17 cellular contexts compared by ENCODE assay signal in genomic region chr13:67120872-67121531, GRCh38.
DNase-seq lines count a peak whose midpoint lies in the region; ATAC-seq and TF ChIP-seq lines count a peak whose summit lies in the region.
"Had no signal": no experiment of that assay in that cellular context is flagged by ENCODE, and none has a peak within 500 bp of the region (broad histone marks: within the 10 kb centered on the region; RNA-seq: fewer than 3 reads in every experiment).

No MANE protein-coding gene starts in this region.

- no peak overlapping the region for H3K4me3 Mint-ChIP-seq in T-helper 2 cell treated with Interferon-gamma antibody and Interleukin-4, amounts not matched to agents 5 μg/mL and 100 μg/mL, for 36 hours
- H3K4me3 Mint-ChIP-seq: activated CD4-positive, alpha-beta T cell treated with anti-CD3 and anti-CD28 coated beads, Interleukin-2, amount 10 ng/mL, durations not matched to agents 7 days and 5 days; activated naive CD8-positive, alpha-beta T cell treated with anti-CD3 and anti-CD28 coated beads, Interleukin-2, amount 10 ng/mL, durations not matched to agents 7 days and 5 days; activated T-cell treated with anti-CD3 and anti-CD28 coated beads, Interleukin-2, amount 50 U/mL, for 72 hours; B cell; central memory CD8-positive, alpha-beta T cell; natural killer cell treated with Interleukin-12 subunit alpha and Interleukin-12 subunit beta and Interleukin-15 and Interleukin-18, amount 100 ng/mL, for 72 hours had no signal

- TF ChIP-seq POLR2A in right lobe of liver (IDR thresholded peaks at IDR 0.05), result no peak

- no peak overlapping the region for H3K4me2 ChIP-seq in hepatocyte

- CTCF ChIA-PET in BJ (lab: Yijun Ruan, JAX), result no interaction called here

- H3K4me1 ChIP-seq in right lobe of liver (peaks cover 0 to 6% (median 0%) of the 10 kb centered on the region in 4 donors), hepatocyte (ENCODE audit: insufficient read depth) (no peaks in the 10 kb centered on the region)
- H3K4me1 ChIP-seq: upper lobe of left lung had no signal

- ATAC-seq in right lobe of liver, result peak; percentile 55 to 81 (median 70)
- no peak for ATAC-seq in GM21528 (IDR thresholded peaks at IDR 0.05; ENCODE audit: low FRiP score, unreplicated experiment)
- ATAC-seq: activated T-cell treated with anti-CD3 and anti-CD28 coated beads, Interleukin-2, amount 50 U/mL, for 72 hours; natural killer cell treated with Interleukin-12 subunit alpha and Interleukin-12 subunit beta and Interleukin-15 and Interleukin-18, amount 100 ng/mL, for 72 hours; right cardiac atrium had no signal

- no peaks in the 10 kb centered on the region for H3K9me3 Mint-ChIP-seq in T-helper 2 cell treated with Interferon-gamma antibody and Interleukin-4, amounts not matched to agents 5 μg/mL and 100 μg/mL, for 36 hours
- H3K9me3 Mint-ChIP-seq: activated CD4-positive, alpha-beta T cell treated with anti-CD3 and anti-CD28 coated beads, Interleukin-2, amount 10 ng/mL, durations not matched to agents 7 days and 5 days; activated naive CD8-positive, alpha-beta T cell treated with anti-CD3 and anti-CD28 coated beads, Interleukin-2, amount 10 ng/mL, durations not matched to agents 7 days and 5 days; activated T-cell treated with anti-CD3 and anti-CD28 coated beads, Interleukin-2, amount 50 U/mL, for 72 hours; natural killer cell treated with Interleukin-12 subunit alpha and Interleukin-12 subunit beta and Interleukin-15 and Interleukin-18, amount 100 ng/mL, for 72 hours had no signal

- no peaks in the 10 kb centered on the region for H3K9me2 ChIP-seq in hepatocyte (replicated peaks; ENCODE audit: insufficient read depth)

- H4K20me1 ChIP-seq in hepatocyte (ENCODE audit: insufficient read depth, poor library complexity, severe bottlenecking), result no peaks in the 10 kb centered on the region

- no peaks in the 10 kb centered on the region for H3K27me3 ChIP-seq in BJ (ENCODE audit: control insufficient read depth, insufficient read depth, low read length)
- no peaks in the 10 kb centered on the region for H3K27me3 ChIP-seq in right lobe of liver
- H3K27me3 ChIP-seq in hepatocyte, result no peaks in the 10 kb centered on the region
- H3K27me3 ChIP-seq: upper lobe of left lung had no signal

- H3K4me1 Mint-ChIP-seq in T-helper 2 cell treated with Interferon-gamma antibody and Interleukin-4, amounts not matched to agents 5 μg/mL and 100 μg/mL, for 36 hours (ENCODE audit: low read depth), result no peaks in the 10 kb centered on the region
- H3K4me1 Mint-ChIP-seq: activated CD4-positive, alpha-beta T cell treated with anti-CD3 and anti-CD28 coated beads, Interleukin-2, amount 10 ng/mL, durations not matched to agents 7 days and 5 days; activated naive CD8-positive, alpha-beta T cell treated with anti-CD3 and anti-CD28 coated beads, Interleukin-2, amount 10 ng/mL, durations not matched to agents 7 days and 5 days; B cell; central memory CD8-positive, alpha-beta T cell had no signal

- no peaks in the 10 kb centered on the region for H3K36me3 Mint-ChIP-seq in T-helper 2 cell treated with Interferon-gamma antibody and Interleukin-4, amounts not matched to agents 5 μg/mL and 100 μg/mL, for 36 hours (ENCODE audit: low read depth)
- H3K36me3 Mint-ChIP-seq: activated naive CD8-positive, alpha-beta T cell treated with anti-CD3 and anti-CD28 coated beads, Interleukin-2, amount 10 ng/mL, durations not matched to agents 7 days and 5 days; natural killer cell treated with Interleukin-12 subunit alpha and Interleukin-12 subunit beta and Interleukin-15 and Interleukin-18, amount 100 ng/mL, for 72 hours had no signal

- DNase-seq in BJ (ENCODE audit: low read depth), result peak; percentile 43
- DNase-seq in NCI-H460 (ENCODE audit: extremely low read depth, low read depth), result peak; percentile 31
- DNase-seq in epithelial cell of esophagus (ENCODE audit: low read depth), result peak; percentile 71
- DNase-seq in right lobe of liver, result no peak
- DNase-seq in T-helper 2 cell treated with Interferon-gamma antibody and Interleukin-4, amounts not matched to agents 5 μg/mL and 100 μg/mL, for 36 hours (ENCODE audit: low spot score), result no peak
- no peak for DNase-seq in NCI-H748 treated with DMSO at 0.1 percent for 48 hours (lab: John Stamatoyannopoulos, UW)
- no peak for DNase-seq in hepatocyte (ENCODE audit: low spot score)
- DNase-seq: activated CD4-positive, alpha-beta T cell treated with anti-CD3 and anti-CD28 coated beads, Interleukin-2, amount 10 ng/mL, durations not matched to agents 7 days and 5 days; activated naive CD8-positive, alpha-beta T cell treated with anti-CD3 and anti-CD28 coated beads, Interleukin-2, amount 10 ng/mL, durations not matched to agents 7 days and 5 days; activated T-cell treated with anti-CD3 and anti-CD28 coated beads, Interleukin-2, amount 50 U/mL, for 72 hours; DMS153; right cardiac atrium; upper lobe of left lung had no signal

- H2AFZ ChIP-seq in hepatocyte, result no peak overlapping the region

- no peaks in the 10 kb centered on the region for H3K27me3 Mint-ChIP-seq in T-helper 2 cell treated with Interferon-gamma antibody and Interleukin-4, amounts not matched to agents 5 μg/mL and 100 μg/mL, for 36 hours (ENCODE audit: low read depth)
- H3K27me3 Mint-ChIP-seq: activated CD4-positive, alpha-beta T cell treated with anti-CD3 and anti-CD28 coated beads, Interleukin-2, amount 10 ng/mL, durations not matched to agents 7 days and 5 days; activated naive CD8-positive, alpha-beta T cell treated with anti-CD3 and anti-CD28 coated beads, Interleukin-2, amount 10 ng/mL, durations not matched to agents 7 days and 5 days; B cell; central memory CD8-positive, alpha-beta T cell; natural killer cell treated with Interleukin-12 subunit alpha and Interleukin-12 subunit beta and Interleukin-15 and Interleukin-18, amount 100 ng/mL, for 72 hours had no signal

- H3K4me3 ChIP-seq in BJ (ENCODE audit: low read depth, low read length) (no peak overlapping the region), epithelial cell of esophagus (ENCODE audit: low read length) (no peak overlapping the region), right lobe of liver (no peak overlapping the region), hepatocyte (no peak overlapping the region)
- H3K4me3 ChIP-seq: upper lobe of left lung had no signal

- H3K36me3 ChIP-seq in BJ (ENCODE audit: control insufficient read depth, insufficient read depth, low read length), result no peaks in the 10 kb centered on the region
- H3K36me3 ChIP-seq in right lobe of liver, result no peaks in the 10 kb centered on the region
- no peaks in the 10 kb centered on the region for H3K36me3 ChIP-seq in hepatocyte (replicated peaks; ENCODE audit: insufficient read depth, low read depth)
- H3K36me3 ChIP-seq: upper lobe of left lung had no signal

- POLR2A ChIA-PET in BJ (lab: Charles Lee), result no interaction called here

- H3K79me2 ChIP-seq in hepatocyte, result no peaks in the 10 kb centered on the region

- H3K9me3 ChIP-seq in right lobe of liver, result no peaks in the 10 kb centered on the region
- H3K9me3 ChIP-seq in hepatocyte (ENCODE audit: low read depth), result no peaks in the 10 kb centered on the region
- H3K9me3 ChIP-seq: upper lobe of left lung had no signal

- intact Hi-C loops in right lobe of liver (cut with DNase I), result no loop called here

- peak overlapping the region in 1 of 3 donors; percentile 4 for H3K27ac ChIP-seq in right lobe of liver
- H3K27ac ChIP-seq in hepatocyte, result no peak overlapping the region
- H3K27ac ChIP-seq: upper lobe of left lung had no signal

- WGBS in right lobe of liver (ENCODE audit: insufficient coverage, low coverage, low lambda C conversion rate, missing lambda C conversion rate), result 53% methylated on average over 6 of the region's 6 CpGs
- 68% methylated on average over 6 of the region's 6 CpGs for WGBS in hepatocyte (ENCODE audit: low lambda C conversion rate, missing lambda C conversion rate)

- no peak for TF ChIP-seq CTCF in BJ (IDR thresholded peaks at IDR 0.05; ENCODE audit: insufficient read depth, low read depth, low read length)
- TF ChIP-seq CTCF in epithelial cell of esophagus (IDR thresholded peaks at IDR 0.05; ENCODE audit: insufficient read depth, low read depth, low read length, missing control alignments), result no peak
- TF ChIP-seq CTCF in right lobe of liver (IDR thresholded peaks at IDR 0.05), result no peak
- TF ChIP-seq CTCF in hepatocyte (IDR thresholded peaks at IDR 0.05; ENCODE audit: poor library complexity), result no peak

- no peak overlapping the region for H3K27ac Mint-ChIP-seq in T-helper 2 cell treated with Interferon-gamma antibody and Interleukin-4, amounts not matched to agents 5 μg/mL and 100 μg/mL, for 36 hours
- H3K27ac Mint-ChIP-seq: activated CD4-positive, alpha-beta T cell treated with anti-CD3 and anti-CD28 coated beads, Interleukin-2, amount 10 ng/mL, durations not matched to agents 7 days and 5 days; activated naive CD8-positive, alpha-beta T cell treated with anti-CD3 and anti-CD28 coated beads, Interleukin-2, amount 10 ng/mL, durations not matched to agents 7 days and 5 days; activated T-cell treated with anti-CD3 and anti-CD28 coated beads, Interleukin-2, amount 50 U/mL, for 72 hours; B cell; natural killer cell treated with Interleukin-12 subunit alpha and Interleukin-12 subunit beta and Interleukin-15 and Interleukin-18, amount 100 ng/mL, for 72 hours had no signal

Comparison
In these comparisons a context has a peak if more than half of its experiments do, and no peak if none do; other contexts are left out.
1. DNase-seq: peak in BJ (single experiment), NCI-H460 (single experiment) and epithelial cell of esophagus (single experiment); none in right lobe of liver (0 of 3), T-helper 2 cell treated with Interferon-gamma antibody and Interleukin-4, amounts not matched to agents 5 μg/mL and 100 μg/mL, for 36 hours (single experiment), NCI-H748 treated with DMSO at 0.1 percent for 48 hours (single experiment) and hepatocyte (single experiment).